ENCODE assay signal across 18 cellular contexts in the genomic region with DNA sequence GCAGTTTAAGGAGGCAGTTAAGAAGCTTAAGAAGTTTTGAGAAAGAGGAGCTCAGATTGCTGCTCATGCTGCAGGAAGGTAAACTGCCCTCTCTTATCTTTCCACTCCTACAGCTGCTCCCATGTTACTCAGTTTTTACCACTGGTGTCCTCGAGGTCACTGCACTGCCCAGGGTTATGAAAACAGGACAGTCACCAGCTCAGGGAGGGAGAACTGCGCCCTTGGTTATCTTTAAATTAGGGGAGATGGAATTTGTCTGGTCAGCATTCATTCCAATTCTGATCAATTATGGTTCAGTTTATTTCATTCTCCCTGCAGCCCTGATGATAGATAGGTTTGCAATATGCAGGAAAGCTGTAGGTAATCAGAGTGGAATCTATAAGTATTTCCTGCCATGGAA. TPM values are rescaled to one million over a fixed set of nuclear protein-coding genes. Genes with fewer than 3 reads are reported as not detected.
DNase-seq lines count a peak whose midpoint lies in the region; ATAC-seq, FAIRE-seq and TF ChIP-seq lines count a peak whose summit lies in the region.
"Had no signal": no experiment of that assay in that cellular context is flagged by ENCODE, and none has a peak within 500 bp of the region (broad histone marks: within the 10 kb centered on the region; RNA-seq: fewer than 3 reads in every experiment).

No MANE protein-coding gene starts in this region.

- no peak for ATAC-seq in IMR-90 (ENCODE audit: low read depth)
- no peak for ATAC-seq in K562
- no peak for ATAC-seq in HepG2
- no peak for ATAC-seq in HG03378 (IDR thresholded peaks at IDR 0.05; ENCODE audit: unreplicated experiment)
- no peak for ATAC-seq in GM19023 (IDR thresholded peaks at IDR 0.05; ENCODE audit: unreplicated experiment)
- ATAC-seq: CD8-positive, alpha-beta T cell had no signal

- no peak overlapping the region for H2BK120ac ChIP-seq in IMR-90 (ENCODE audit: low read depth, low read length)

- no peak overlapping the region for H3K23ac ChIP-seq in IMR-90 (ENCODE audit: low read depth, low read length)

- intact Hi-C loops in IMR-90 (cut with micrococcal nuclease): no loop called here
- intact Hi-C loops in K562 (cut with micrococcal nuclease): no loop called here
- intact Hi-C loops in HepG2 (cut with micrococcal nuclease; ENCODE audit: unreplicated experiment): no loop called here

- TF ChIP-seq EP300 in K562 (IDR thresholded peaks at IDR 0.05; ENCODE audit: low read length): no peak
- TF ChIP-seq EP300 in HepG2 (IDR thresholded peaks at IDR 0.05; ENCODE audit: low read depth in 2 of 2, low read length in 2 of 2): no peak
- no peak for TF ChIP-seq EP300 in HepG2 (CRISPR knock-in tag; IDR thresholded peaks at IDR 0.05; ENCODE audit: borderline replicate concordance)

- POLR2A ChIA-PET in IMR-90 (lab: Charles Lee; ENCODE audit: unreplicated experiment) (no interaction called here), K562 (lab: Yijun Ruan, JAX) (no interaction called here), HepG2 (lab: Yijun Ruan, JAX) (no interaction called here)

- H2BK15ac ChIP-seq in IMR-90 (ENCODE audit: low read depth, low read length): no peak overlapping the region

- H2AFZ ChIP-seq in IMR-90 (replicated peaks; ENCODE audit: low read length, poor library complexity): no peak overlapping the region
- no peak overlapping the region for H2AFZ ChIP-seq in K562 (ENCODE audit: low read depth, low read length)
- no peak overlapping the region for H2AFZ ChIP-seq in HepG2 (ENCODE audit: low read length)
- peak overlapping the region; percentile 60 for H2AFZ ChIP-seq in smooth muscle cell (ENCODE audit: low read depth)

- H3K9ac ChIP-seq in IMR-90 (ENCODE audit: low read depth, low read length): no peak overlapping the region
- H3K9ac ChIP-seq in K562 (ENCODE audit: insufficient read depth in 1 of 2, low read depth in 2 of 2, low read length in 2 of 2): no peak overlapping the region
- H3K9ac ChIP-seq in HepG2 (ENCODE audit: insufficient read depth, low read depth, low read length): no peak overlapping the region
- no peak overlapping the region for H3K9ac ChIP-seq in smooth muscle cell (ENCODE audit: low read depth)

- BruUV-seq in IMR-90 (replicated peaks; lab: Mats Ljungman, UMichigan) (no TSS peak), K562 (replicated peaks; lab: Mats Ljungman, UMichigan) (no TSS peak), HepG2 (replicated peaks; lab: Mats Ljungman, UMichigan) (no TSS peak)

- H2BK20ac ChIP-seq in IMR-90 (ENCODE audit: low read depth, low read length): no peak overlapping the region

- no peak overlapping the region for H2AK5ac ChIP-seq in IMR-90 (ENCODE audit: low read depth, low read length)

- DNase-seq in IMR-90: no peak
- DNase-seq in K562 (ENCODE audit: extremely low read depth in 1 of 4, low spot score in 3 of 4): no peak
- no peak for DNase-seq in HepG2 (ENCODE audit: low spot score)
- DNase-seq in smooth muscle cell (lab: John Stamatoyannopoulos, UW; ENCODE audit: unreplicated experiment): no peak
- no peak for DNase-seq in RPMI8226
- DNase-seq: CD8-positive, alpha-beta T cell; COR-L47; DMS153; DMS79 treated with DMSO at 0.1 percent for 48 hours; EL had no signal

- in situ Hi-C loops in IMR-90 (cut with MboI; ENCODE audit: low sequenced_read_pairs): no loop called here
- in situ Hi-C loops in K562 (cut with MboI): no loop called here
- in situ Hi-C loops in HepG2 (cut with HindIII; ENCODE audit: extremely low pct_ligation_motif_present, low pct_unique_long_range_greater_than_20kb): no loop called here

- H3K27me3 ChIP-seq in IMR-90 (ENCODE audit: control insufficient read depth, insufficient read depth, low read length): no peaks in the 10 kb centered on the region; the same call in 1 of the 2 replicates
- peaks cover 0 to 4% of the 10 kb centered on the region in 2 experiments; a peak in 4 of 5 replicates for H3K27me3 ChIP-seq in K562 (ENCODE audit: control insufficient read depth in 2 of 2, insufficient read depth in 2 of 2, low read length in 2 of 2)
- H3K27me3 ChIP-seq in HepG2 (ENCODE audit: control insufficient read depth in 1 of 2, insufficient read depth in 2 of 2, low read length in 2 of 2): no peaks in the 10 kb centered on the region; a peak in 4 of 5 replicates
- H3K27me3 ChIP-seq in smooth muscle cell (ENCODE audit: low read depth): no peaks in the 10 kb centered on the region

- FAIRE-seq in K562 (lab: Jason Lieb, UNC): no peak
- no peak for FAIRE-seq in HepG2 (lab: Jason Lieb, UNC)
- FAIRE-seq: D721Med, G401.6, GM12891, GM19239, H1 had no signal

- H3K18ac ChIP-seq in IMR-90 (ENCODE audit: low read depth, low read length): no peak overlapping the region

- no peak for TF ChIP-seq CTCF in IMR-90 (conservative IDR thresholded peaks at IDR 0.05; ENCODE audit: low read depth, low read length)
- TF ChIP-seq CTCF in K562 (IDR thresholded peaks at IDR 0.05 in 2 of 3, conservative IDR thresholded peaks at IDR 0.05 in 1 of 3; ENCODE audit: insufficient read depth in 2 of 3, low read depth in 1 of 3, low read length in 3 of 3): no peak
- no peak for TF ChIP-seq CTCF in HepG2 (CRISPR knock-in tag; IDR thresholded peaks at IDR 0.05)
- TF ChIP-seq CTCF in smooth muscle cell (IDR thresholded peaks at IDR 0.05; ENCODE audit: borderline replicate concordance, insufficient read depth, poor library complexity, severe bottlenecking): no peak

- H3K79me1 ChIP-seq in IMR-90 (ENCODE audit: low read depth in 1 of 2, low read length in 2 of 2): no peaks in the 10 kb centered on the region

- CTCF ChIA-PET in IMR-90 (lab: Yijun Ruan, JAX): interaction anchor here (0.9 kb wide), 1 partner anchor 63 kb away, joined by 3 read pairs; no protein-coding TSS in a partner anchor
- CTCF ChIA-PET in K562 (lab: Yijun Ruan, JAX; ENCODE audit: low intra/inter-chr PET ratio): no interaction called here
- CTCF ChIA-PET in HepG2 (lab: Yijun Ruan, JAX; ENCODE audit: low intra/inter-chr PET ratio, low total read pairs): no interaction called here

- H3K36me3 ChIP-seq in IMR-90 (ENCODE audit: control insufficient read depth, insufficient read depth, low read length): no peaks in the 10 kb centered on the region
- no peaks in the 10 kb centered on the region for H3K36me3 ChIP-seq in K562 (ENCODE audit: control insufficient read depth, insufficient read depth, low read length)
- H3K36me3 ChIP-seq in HepG2 (replicated peaks in 1 of 2; ENCODE audit: control insufficient read depth in 1 of 2, insufficient read depth in 2 of 2, low read length in 2 of 2): no peaks in the 10 kb centered on the region
- no peaks in the 10 kb centered on the region for H3K36me3 ChIP-seq in smooth muscle cell (ENCODE audit: low read depth)
- H3K36me3 ChIP-seq: HAP-1 had no signal

- no peak overlapping the region for H2AK9ac ChIP-seq in IMR-90 (replicated peaks; ENCODE audit: low read depth, low read length, poor library complexity)

- H4K8ac ChIP-seq in IMR-90 (ENCODE audit: low read depth in 2 of 2, low read length in 2 of 2): no peak overlapping the region

- no peak overlapping the region for H3K56ac ChIP-seq in IMR-90 (ENCODE audit: extremely low read depth, insufficient read depth, low read length)

- H4K20me1 ChIP-seq in IMR-90 (ENCODE audit: insufficient read depth, low read length) (no peaks in the 10 kb centered on the region), K562 (replicated peaks; ENCODE audit: control insufficient read depth, insufficient read depth, low read length) (no peaks in the 10 kb centered on the region), HepG2 (ENCODE audit: insufficient read depth, low read length) (no peaks in the 10 kb centered on the region), smooth muscle cell (ENCODE audit: low read depth) (no peaks in the 10 kb centered on the region)

- H3K79me2 ChIP-seq in K562 (ENCODE audit: control insufficient read depth, insufficient read depth, low read length): no peaks in the 10 kb centered on the region
- H3K79me2 ChIP-seq in HepG2 (ENCODE audit: insufficient read depth, low read length): no peaks in the 10 kb centered on the region
- no peaks in the 10 kb centered on the region for H3K79me2 ChIP-seq in smooth muscle cell (ENCODE audit: low read depth)

- H3K27ac ChIP-seq in IMR-90 (ENCODE audit: insufficient read depth, low read length): no peak overlapping the region
- H3K27ac ChIP-seq in K562 (ENCODE audit: extremely low read depth, low read depth, low read length): no peak overlapping the region
- no peak overlapping the region for H3K27ac ChIP-seq in HepG2 (ENCODE audit: extremely low read length, insufficient read depth, low read length)
- H3K27ac ChIP-seq in smooth muscle cell (ENCODE audit: low read depth): no peak overlapping the region

- no peak overlapping the region for H3K14ac ChIP-seq in IMR-90 (replicated peaks; ENCODE audit: low read depth, low read length)

- H3K9me3 ChIP-seq in IMR-90 (ENCODE audit: control insufficient read depth, insufficient read depth, low read length) (no peaks in the 10 kb centered on the region), K562 (replicated peaks; ENCODE audit: control insufficient read depth, insufficient read depth, low read depth, low read length) (no peaks in the 10 kb centered on the region), HepG2 (ENCODE audit: low read length) (no peaks in the 10 kb centered on the region), smooth muscle cell (replicated peaks; ENCODE audit: low read depth) (no peaks in the 10 kb centered on the region)
- H3K9me3 ChIP-seq: HAP-1 had no signal

- no CpG with 5 or more reads among the region's 2 CpGs for WGBS in IMR-90 (ENCODE audit: extremely low coverage in 2 of 2, insufficient read length in 1 of 2), 2 experiments
- 0% methylated on average over 1 of the region's 2 CpGs for whole genome bisulfite sequencing in K562 (ENCODE audit: insufficient coverage, low coverage, missing lambda C conversion rate)
- 8% methylated on average over 2 of the region's 2 CpGs for WGBS in HepG2 (ENCODE audit: low lambda C conversion rate)
- WGBS in smooth muscle cell (ENCODE audit: low lambda C conversion rate): 27% methylated on average over 2 of the region's 2 CpGs

- TF ChIP-seq RAD21 in IMR-90 (IDR thresholded peaks at IDR 0.05; ENCODE audit: low read length) (no peak), K562 (CRISPR knock-in tag; conservative IDR thresholded peaks at IDR 0.05 in 1 of 2, IDR thresholded peaks at IDR 0.05 in 1 of 2) (no peak), HepG2 (CRISPR knock-in tag; IDR thresholded peaks at IDR 0.05) (no peak)

- TF ChIP-seq POLR2A in IMR-90 (IDR thresholded peaks at IDR 0.05; ENCODE audit: low read depth, low read length) (no peak), K562 (conservative IDR thresholded peaks at IDR 0.05) (no peak), HepG2 (IDR thresholded peaks at IDR 0.05; ENCODE audit: insufficient read depth in 1 of 2, low read depth in 2 of 2, low read length in 2 of 2) (no peak)

- H3K4ac ChIP-seq in IMR-90 (ENCODE audit: low read depth, low read length): no peak overlapping the region

- H3K4me1 ChIP-seq in IMR-90 (ENCODE audit: control insufficient read depth, insufficient read depth, low read length) (no peaks in the 10 kb centered on the region), K562 (replicated peaks in 1 of 2; ENCODE audit: control insufficient read depth in 2 of 2, insufficient read depth in 2 of 2, low read length in 2 of 2) (peaks cover 0 to 7% of the 10 kb centered on the region in 2 experiments; a peak in 3 of 5 replicates), HepG2 (ENCODE audit: insufficient read depth, low read length) (no peaks in the 10 kb centered on the region), smooth muscle cell (ENCODE audit: low read depth) (no peaks in the 10 kb centered on the region)
- H3K4me1 ChIP-seq: HAP-1 had no signal

- H3K4me2 ChIP-seq in IMR-90 (ENCODE audit: low read depth, low read length): no peak overlapping the region
- H3K4me2 ChIP-seq in K562 (ENCODE audit: insufficient read depth, low read length): no peak overlapping the region
- H3K4me2 ChIP-seq in HepG2 (ENCODE audit: low read depth, low read length): no peak overlapping the region
- no peak overlapping the region for H3K4me2 ChIP-seq in smooth muscle cell

- dilution Hi-C loops in IMR-90 (cut with HindIII; ENCODE audit: low sequenced_read_pairs, unreplicated experiment): no loop called here

- H2BK5ac ChIP-seq in IMR-90 (ENCODE audit: low read depth, low read length, poor library complexity, severe bottlenecking): no peak overlapping the region

- H4K5ac ChIP-seq in IMR-90 (ENCODE audit: low read depth, low read length): no peak overlapping the region

- no peak overlapping the region for H3K4me3 ChIP-seq in IMR-90 (ENCODE audit: insufficient read depth, low read depth, low read length)
- H3K4me3 ChIP-seq in K562: no peak overlapping the region
- H3K4me3 ChIP-seq in HepG2 (replicated peaks in 1 of 3; ENCODE audit: insufficient read depth in 1 of 3, low read depth in 2 of 3, low read length in 3 of 3): no peak overlapping the region
- H3K4me3 ChIP-seq in smooth muscle cell: no peak overlapping the region
- H3K4me3 ChIP-seq: HAP-1 had no signal

- H3F3A ChIP-seq in smooth muscle cell (ENCODE audit: low read depth): no peaks in the 10 kb centered on the region

- H3K9me1 ChIP-seq in IMR-90 (ENCODE audit: insufficient read depth, low read length) (no peaks in the 10 kb centered on the region), K562 (ENCODE audit: control insufficient read depth, insufficient read depth, low read length) (no peaks in the 10 kb centered on the region)

- H4K91ac ChIP-seq in IMR-90 (ENCODE audit: insufficient read depth, low read depth, low read length): no peak overlapping the region

RNA-seq across cellular contexts. Expression of a gene that starts 10.8 kb away (rescaled TPM):
- total RNA-seq in IMR-90 (2012; rRNA removed) (0.54 and 0.83 TPM in 2 replicates), K562 (2014; rRNA removed) (0.54 and 0.61 TPM in 2 replicates), K562 (2014; rRNA removed; fragmentation: Illumina TruSeq; extraction: Trizol) (0.51 and 0.54 TPM in 2 replicates), K562 (2015; rRNA removed; fragmentation: Illumina TruSeq; extraction: Trizol) (0.38 and 0.43 TPM in 2 replicates), K562 (2021) (0.54 and 0.66 TPM in 2 replicates), HepG2 (2016; rRNA removed; fragmentation: Illumina TruSeq; extraction: Trizol) (not detected in 2 replicates), smooth muscle cell (19.1 and 20.2 TPM in 2 replicates)
- polyA plus RNA-seq in IMR-90 (2012; rRNA removed) (0.86 and 0.89 TPM in 2 replicates), K562 (2011; rRNA removed) (1.2 and 2.6 TPM in 2 replicates), K562 (2014; fragmentation: Illumina TruSeq; extraction: Trizol) (0.32 and 0.58 TPM in 2 replicates), K562 (2014; fragmentation: Nextera tagmentation; extraction: Ambion mirVana) (under 1 TPM; 0.14 to 0.20 TPM), K562 (2014; rRNA removed) (0.37 and 0.73 TPM in 2 replicates), HepG2 (2011; rRNA removed) (not detected in 2 replicates), smooth muscle cell (8.8 and 11.2 TPM in 2 replicates)
- polyA plus RNA-seq in IMR-90 (2012; cell fraction: cytosol; rRNA removed): 0.41 and 0.77 TPM in 2 replicates
- 0.72 and 3.0 TPM in 2 replicates for polyA plus RNA-seq in IMR-90 (2012; cell fraction: nucleus; rRNA removed; ENCODE audit: low replicate concordance)
- 0.97 and 2.0 TPM in 2 replicates for total RNA-seq in K562 (2011; cell fraction: chromatin; rRNA removed; ENCODE audit: low replicate concordance)
- 0.50 and 1.2 TPM in 2 replicates for total RNA-seq in K562 (2011; cell fraction: nucleolus; rRNA removed)
- 1.5 and 2.1 TPM in 2 replicates for total RNA-seq in K562 (2011; cell fraction: nucleoplasm; rRNA removed)
- 0.54 and 1.6 TPM in 2 replicates for polyA plus RNA-seq in K562 (2011; cell fraction: cytosol; rRNA removed)
- polyA plus RNA-seq in K562 (2011; cell fraction: nucleus; rRNA removed): 1.5 and 4.8 TPM in 2 replicates
- 0.66 and 1.3 TPM in 2 replicates for polyA plus RNA-seq in K562 (2012)
- 1.4 and 1.6 TPM in 2 replicates for polyA minus RNA-seq in K562 (2011; rRNA and poly(A)+ RNA removed)
- polyA minus RNA-seq in K562 (2011; cell fraction: cytosol; rRNA and poly(A)+ RNA removed): 0.86 TPM in 1 of 2 replicates, not detected in the other
- polyA minus RNA-seq in K562 (2011; cell fraction: nucleus; rRNA and poly(A)+ RNA removed): 0.54 and 2.3 TPM in 2 replicates
- total RNA-seq in HepG2 (2016; cell fraction: cytosol; rRNA removed; fragmentation: Illumina TruSeq; extraction: Trizol; ENCODE audit: low read depth): not detected in 2 replicates
- total RNA-seq in HepG2 (2016; cell fraction: insoluble cytoplasmic fraction; rRNA removed; fragmentation: Illumina TruSeq; extraction: Trizol): not detected in 2 replicates
- not detected in 2 replicates for total RNA-seq in HepG2 (2016; cell fraction: membrane; rRNA removed; fragmentation: Illumina TruSeq; extraction: Trizol)
- total RNA-seq in HepG2 (2016; cell fraction: nucleus; rRNA removed; fragmentation: Illumina TruSeq; extraction: Trizol): not detected in 2 replicates
- not detected in 2 replicates for polyA plus RNA-seq in HepG2 (2011; cell fraction: cytosol; rRNA removed)
- not detected in 2 replicates for polyA plus RNA-seq in HepG2 (2011; cell fraction: nucleus; rRNA removed)
- not detected in 2 replicates for polyA plus RNA-seq in HepG2 (2012)
- not detected in 2 replicates for polyA plus RNA-seq in HepG2 (2016; cell fraction: cytosol; fragmentation: Illumina TruSeq; extraction: Trizol; ENCODE audit: low read depth)
- not detected in 2 replicates for polyA plus RNA-seq in HepG2 (2016; cell fraction: insoluble cytoplasmic fraction; fragmentation: Illumina TruSeq; extraction: Trizol; ENCODE audit: low read depth)
- polyA plus RNA-seq in HepG2 (2016; cell fraction: membrane; fragmentation: Illumina TruSeq; extraction: Trizol; ENCODE audit: low read depth): not detected in 2 replicates
- not detected in 2 replicates for polyA plus RNA-seq in HepG2 (2016; cell fraction: nucleus; fragmentation: Illumina TruSeq; extraction: Trizol; ENCODE audit: insufficient read depth, low read depth)
- polyA minus RNA-seq in HepG2 (2011; rRNA and poly(A)+ RNA removed; ENCODE audit: low replicate concordance): not detected in 2 replicates
- not detected in 2 replicates for polyA minus RNA-seq in HepG2 (2011; cell fraction: cytosol; rRNA and poly(A)+ RNA removed)
- polyA minus RNA-seq in HepG2 (2011; cell fraction: nucleus; rRNA and poly(A)+ RNA removed): not detected in 2 replicates
